2 cellular contexts compared by ENCODE assay signal in the genomic region with DNA sequence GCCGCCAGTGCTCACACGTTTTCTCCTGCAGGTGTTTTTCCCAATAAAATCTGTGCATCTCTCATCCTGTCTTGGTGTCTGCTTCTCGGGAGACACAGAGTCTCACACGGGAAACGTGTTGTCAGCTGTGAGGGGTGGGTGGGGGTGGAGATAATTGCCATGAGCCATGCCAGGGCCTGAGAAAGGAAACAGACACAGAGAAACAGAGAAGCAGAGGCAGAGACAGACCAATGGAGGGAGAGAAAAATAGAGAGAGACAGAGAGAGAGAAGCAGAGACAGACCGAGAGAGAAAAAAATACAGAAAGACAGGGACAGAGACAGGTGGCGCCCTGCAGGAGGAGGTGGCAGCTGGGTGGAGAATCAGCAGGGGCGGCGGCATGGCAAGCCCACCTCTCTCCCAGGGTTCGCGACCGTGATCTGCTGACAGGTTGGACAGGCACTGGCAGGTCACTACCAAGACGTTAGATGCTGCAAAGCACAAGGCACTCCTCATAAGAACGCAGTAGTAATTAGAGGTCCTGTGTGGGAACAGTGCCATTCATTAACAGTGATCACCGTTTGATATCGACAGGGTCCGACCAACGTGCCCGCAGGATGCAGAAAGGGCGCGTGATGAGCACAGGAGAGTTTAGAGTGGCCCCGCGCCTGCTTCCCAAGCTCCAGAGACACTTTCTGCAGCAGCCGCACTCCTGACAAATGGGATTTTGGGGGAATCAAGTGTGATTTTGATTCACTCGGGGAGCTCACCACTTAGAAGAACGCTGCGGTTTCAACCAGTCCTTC.
A peak's percentile ranks its signal among the peaks of the same experiment; 100 is the strongest.
TF ChIP-seq lines count a peak whose summit lies in the region.

No MANE protein-coding gene starts in this region.

TF ChIP-seq in GM23338, 12 proteins besides CTCF, POLR2A, EP300 and RAD21 (continues in another document):
- TF ChIP-seq, protein P1, sequence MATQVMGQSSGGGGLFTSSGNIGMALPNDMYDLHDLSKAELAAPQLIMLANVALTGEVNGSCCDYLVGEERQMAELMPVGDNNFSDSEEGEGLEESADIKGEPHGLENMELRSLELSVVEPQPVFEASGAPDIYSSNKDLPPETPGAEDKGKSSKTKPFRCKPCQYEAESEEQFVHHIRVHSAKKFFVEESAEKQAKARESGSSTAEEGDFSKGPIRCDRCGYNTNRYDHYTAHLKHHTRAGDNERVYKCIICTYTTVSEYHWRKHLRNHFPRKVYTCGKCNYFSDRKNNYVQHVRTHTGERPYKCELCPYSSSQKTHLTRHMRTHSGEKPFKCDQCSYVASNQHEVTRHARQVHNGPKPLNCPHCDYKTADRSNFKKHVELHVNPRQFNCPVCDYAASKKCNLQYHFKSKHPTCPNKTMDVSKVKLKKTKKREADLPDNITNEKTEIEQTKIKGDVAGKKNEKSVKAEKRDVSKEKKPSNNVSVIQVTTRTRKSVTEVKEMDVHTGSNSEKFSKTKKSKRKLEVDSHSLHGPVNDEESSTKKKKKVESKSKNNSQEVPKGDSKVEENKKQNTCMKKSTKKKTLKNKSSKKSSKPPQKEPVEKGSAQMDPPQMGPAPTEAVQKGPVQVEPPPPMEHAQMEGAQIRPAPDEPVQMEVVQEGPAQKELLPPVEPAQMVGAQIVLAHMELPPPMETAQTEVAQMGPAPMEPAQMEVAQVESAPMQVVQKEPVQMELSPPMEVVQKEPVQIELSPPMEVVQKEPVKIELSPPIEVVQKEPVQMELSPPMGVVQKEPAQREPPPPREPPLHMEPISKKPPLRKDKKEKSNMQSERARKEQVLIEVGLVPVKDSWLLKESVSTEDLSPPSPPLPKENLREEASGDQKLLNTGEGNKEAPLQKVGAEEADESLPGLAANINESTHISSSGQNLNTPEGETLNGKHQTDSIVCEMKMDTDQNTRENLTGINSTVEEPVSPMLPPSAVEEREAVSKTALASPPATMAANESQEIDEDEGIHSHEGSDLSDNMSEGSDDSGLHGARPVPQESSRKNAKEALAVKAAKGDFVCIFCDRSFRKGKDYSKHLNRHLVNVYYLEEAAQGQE (IDR thresholded peaks at IDR 0.05; ENCODE audit: unreplicated experiment), result no peak
- TF ChIP-seq POLR2AphosphoS5 (IDR thresholded peaks at IDR 0.05; ENCODE audit: low read depth) (no peak), NANOG (IDR thresholded peaks at IDR 0.05; ENCODE audit: borderline replicate concordance) (no peak), STAT1 (IDR thresholded peaks at IDR 0.05; ENCODE audit: unreplicated experiment) (no peak), EZH2 (IDR thresholded peaks at IDR 0.05; ENCODE audit: low read depth, unreplicated experiment) (no peak), CREB1 (CRISPR knock-in tag; IDR thresholded peaks at IDR 0.05; ENCODE audit: low read depth) (no peak), JUNB (IDR thresholded peaks at IDR 0.05; ENCODE audit: unreplicated experiment) (no peak), ZNF114 (CRISPR knock-in tag; IDR thresholded peaks at IDR 0.05) (no peak), ZNF331 (CRISPR knock-in tag; IDR thresholded peaks at IDR 0.05; ENCODE audit: low read depth) (no peak)
- TF ChIP-seq, protein P2, sequence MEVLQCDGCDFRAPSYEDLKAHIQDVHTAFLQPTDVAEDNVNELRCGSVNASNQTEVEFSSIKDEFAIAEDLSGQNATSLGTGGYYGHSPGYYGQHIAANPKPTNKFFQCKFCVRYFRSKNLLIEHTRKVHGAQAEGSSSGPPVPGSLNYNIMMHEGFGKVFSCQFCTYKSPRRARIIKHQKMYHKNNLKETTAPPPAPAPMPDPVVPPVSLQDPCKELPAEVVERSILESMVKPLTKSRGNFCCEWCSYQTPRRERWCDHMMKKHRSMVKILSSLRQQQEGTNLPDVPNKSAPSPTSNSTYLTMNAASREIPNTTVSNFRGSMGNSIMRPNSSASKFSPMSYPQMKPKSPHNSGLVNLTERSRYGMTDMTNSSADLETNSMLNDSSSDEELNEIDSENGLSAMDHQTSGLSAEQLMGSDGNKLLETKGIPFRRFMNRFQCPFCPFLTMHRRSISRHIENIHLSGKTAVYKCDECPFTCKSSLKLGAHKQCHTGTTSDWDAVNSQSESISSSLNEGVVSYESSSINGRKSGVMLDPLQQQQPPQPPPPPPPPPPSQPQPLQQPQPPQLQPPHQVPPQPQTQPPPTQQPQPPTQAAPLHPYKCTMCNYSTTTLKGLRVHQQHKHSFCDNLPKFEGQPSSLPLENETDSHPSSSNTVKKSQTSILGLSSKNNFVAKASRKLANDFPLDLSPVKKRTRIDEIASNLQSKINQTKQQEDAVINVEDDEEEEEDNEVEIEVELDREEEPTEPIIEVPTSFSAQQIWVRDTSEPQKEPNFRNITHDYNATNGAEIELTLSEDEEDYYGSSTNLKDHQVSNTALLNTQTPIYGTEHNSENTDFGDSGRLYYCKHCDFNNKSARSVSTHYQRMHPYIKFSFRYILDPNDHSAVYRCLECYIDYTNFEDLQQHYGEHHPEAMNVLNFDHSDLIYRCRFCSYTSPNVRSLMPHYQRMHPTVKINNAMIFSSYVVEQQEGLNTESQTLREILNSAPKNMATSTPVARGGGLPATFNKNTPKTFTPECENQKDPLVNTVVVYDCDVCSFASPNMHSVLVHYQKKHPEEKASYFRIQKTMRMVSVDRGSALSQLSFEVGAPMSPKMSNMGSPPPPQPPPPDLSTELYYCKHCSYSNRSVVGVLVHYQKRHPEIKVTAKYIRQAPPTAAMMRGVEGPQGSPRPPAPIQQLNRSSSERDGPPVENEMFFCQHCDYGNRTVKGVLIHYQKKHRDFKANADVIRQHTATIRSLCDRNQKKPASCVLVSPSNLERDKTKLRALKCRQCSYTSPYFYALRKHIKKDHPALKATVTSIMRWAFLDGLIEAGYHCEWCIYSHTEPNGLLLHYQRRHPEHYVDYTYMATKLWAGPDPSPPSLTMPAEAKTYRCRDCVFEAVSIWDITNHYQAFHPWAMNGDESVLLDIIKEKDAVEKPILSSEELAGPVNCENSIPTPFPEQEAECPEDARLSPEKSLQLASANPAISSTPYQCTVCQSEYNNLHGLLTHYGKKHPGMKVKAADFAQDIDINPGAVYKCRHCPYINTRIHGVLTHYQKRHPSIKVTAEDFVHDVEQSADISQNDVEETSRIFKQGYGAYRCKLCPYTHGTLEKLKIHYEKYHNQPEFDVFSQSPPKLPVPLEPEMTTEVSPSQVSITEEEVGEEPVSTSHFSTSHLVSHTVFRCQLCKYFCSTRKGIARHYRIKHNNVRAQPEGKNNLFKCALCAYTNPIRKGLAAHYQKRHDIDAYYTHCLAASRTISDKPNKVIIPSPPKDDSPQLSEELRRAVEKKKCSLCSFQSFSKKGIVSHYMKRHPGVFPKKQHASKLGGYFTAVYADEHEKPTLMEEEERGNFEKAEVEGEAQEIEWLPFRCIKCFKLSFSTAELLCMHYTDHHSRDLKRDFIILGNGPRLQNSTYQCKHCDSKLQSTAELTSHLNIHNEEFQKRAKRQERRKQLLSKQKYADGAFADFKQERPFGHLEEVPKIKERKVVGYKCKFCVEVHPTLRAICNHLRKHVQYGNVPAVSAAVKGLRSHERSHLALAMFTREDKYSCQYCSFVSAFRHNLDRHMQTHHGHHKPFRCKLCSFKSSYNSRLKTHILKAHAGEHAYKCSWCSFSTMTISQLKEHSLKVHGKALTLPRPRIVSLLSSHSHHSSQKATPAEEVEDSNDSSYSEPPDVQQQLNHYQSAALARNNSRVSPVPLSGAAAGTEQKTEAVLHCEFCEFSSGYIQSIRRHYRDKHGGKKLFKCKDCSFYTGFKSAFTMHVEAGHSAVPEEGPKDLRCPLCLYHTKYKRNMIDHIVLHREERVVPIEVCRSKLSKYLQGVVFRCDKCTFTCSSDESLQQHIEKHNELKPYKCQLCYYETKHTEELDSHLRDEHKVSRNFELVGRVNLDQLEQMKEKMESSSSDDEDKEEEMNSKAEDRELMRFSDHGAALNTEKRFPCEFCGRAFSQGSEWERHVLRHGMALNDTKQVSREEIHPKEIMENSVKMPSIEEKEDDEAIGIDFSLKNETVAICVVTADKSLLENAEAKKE (CRISPR knock-in tag; IDR thresholded peaks at IDR 0.05), result no peak

TF ChIP-seq in K562, 482 proteins besides CTCF, POLR2A, EP300 and RAD21:
- TF ChIP-seq TARDBP (IDR thresholded peaks at IDR 0.05) (no peak), EZH2 (IDR thresholded peaks at IDR 0.05; ENCODE audit: borderline replicate concordance, low read depth, low read length) (peak; percentile 58; the same call in 1 of the 2 replicates)
TF ChIP-seq in K562: peak in this region for 1.
